8 cellular contexts compared by ENCODE assay signal in genomic region chr11:86192858-86193257, GRCh38. TPM values are rescaled to one million over a fixed set of nuclear protein-coding genes. Genes with fewer than 3 reads are reported as not detected.
A peak's percentile ranks its signal among the peaks of the same experiment; 100 is the strongest.
DNase-seq lines count a peak whose midpoint lies in the region; ATAC-seq and TF ChIP-seq lines count a peak whose summit lies in the region.

No MANE protein-coding gene starts in this region.

- H3K27ac ChIP-seq in lung (ENCODE audit: low read depth in 1 of 2, low read length in 1 of 2): peak overlapping the region; percentile 35 to 47

- no peaks in the 10 kb centered on the region for H3K36me3 ChIP-seq in lung (ENCODE audit: control insufficient read depth in 2 of 2, insufficient read depth in 2 of 2, low read length in 2 of 2)

- peaks cover 0 to 8% of the 10 kb centered on the region in 2 donors for H3K4me1 ChIP-seq in lung (ENCODE audit: control insufficient read depth in 2 of 2, insufficient read depth in 2 of 2, low read length in 2 of 2)

- TF ChIP-seq CTCF in lung (IDR thresholded peaks at IDR 0.05; ENCODE audit: control extremely low read depth, extremely low read depth): no peak

- H3K9me3 ChIP-seq in lung (ENCODE audit: control insufficient read depth in 2 of 2, insufficient read depth in 1 of 2, low read length in 1 of 2): no peaks in the 10 kb centered on the region

- DNase-seq in RPMI8226 (peak; percentile 86), lung (ENCODE audit: low spot score) (no peak), LoVo (ENCODE audit: low spot score) (no peak)
- no peak for DNase-seq in NK-92 treated with Interleukin-12 subunit alpha and Interleukin-12 subunit beta, amount 100 ng/mL, for 24 hours (lab: John Stamatoyannopoulos, UW)
- DNase-seq in activated CD4-positive, CD25-positive, alpha-beta regulatory T cell treated with anti-CD3 and anti-CD28 coated beads, Interleukin-2, amount 50 U/mL, for 72 hours: no peak

- WGBS in lung, 2 donors: 52 to 65% methylated on average over 1 of the region's 1 CpG

- H3K27me3 ChIP-seq in lung (ENCODE audit: control insufficient read depth, insufficient read depth): no peaks in the 10 kb centered on the region

- no peak overlapping the region for H3K4me3 ChIP-seq in lung

- ATAC-seq in GM18907 (IDR thresholded peaks at IDR 0.05; ENCODE audit: unreplicated experiment): peak; percentile 6
- ATAC-seq in HG03135 (IDR thresholded peaks at IDR 0.05; ENCODE audit: unreplicated experiment): peak; percentile 3
- ATAC-seq in lung (ENCODE audit: insufficient read depth, low FRiP score): no peak
- ATAC-seq in HG02973 (IDR thresholded peaks at IDR 0.05; ENCODE audit: unreplicated experiment): no peak

RNA-seq across cellular contexts. Expression of gene EED, which starts 51.7 kb away (rescaled TPM):
- total RNA-seq in lung: 10 to 100 TPM; 14.1 to 40.2 TPM
- polyA plus RNA-seq in lung: 10 to 100 TPM; 11.1 to 18.9 TPM

Comparison
In these comparisons a context has a peak if more than half of its experiments do, and no peak if none do; other contexts are left out.
1. ATAC-seq: peak in GM18907 (single experiment) and HG03135 (single experiment); none in lung (single experiment) and HG02973 (single experiment).